ENCODE assay signal across 1 cellular context in the genomic region with DNA sequence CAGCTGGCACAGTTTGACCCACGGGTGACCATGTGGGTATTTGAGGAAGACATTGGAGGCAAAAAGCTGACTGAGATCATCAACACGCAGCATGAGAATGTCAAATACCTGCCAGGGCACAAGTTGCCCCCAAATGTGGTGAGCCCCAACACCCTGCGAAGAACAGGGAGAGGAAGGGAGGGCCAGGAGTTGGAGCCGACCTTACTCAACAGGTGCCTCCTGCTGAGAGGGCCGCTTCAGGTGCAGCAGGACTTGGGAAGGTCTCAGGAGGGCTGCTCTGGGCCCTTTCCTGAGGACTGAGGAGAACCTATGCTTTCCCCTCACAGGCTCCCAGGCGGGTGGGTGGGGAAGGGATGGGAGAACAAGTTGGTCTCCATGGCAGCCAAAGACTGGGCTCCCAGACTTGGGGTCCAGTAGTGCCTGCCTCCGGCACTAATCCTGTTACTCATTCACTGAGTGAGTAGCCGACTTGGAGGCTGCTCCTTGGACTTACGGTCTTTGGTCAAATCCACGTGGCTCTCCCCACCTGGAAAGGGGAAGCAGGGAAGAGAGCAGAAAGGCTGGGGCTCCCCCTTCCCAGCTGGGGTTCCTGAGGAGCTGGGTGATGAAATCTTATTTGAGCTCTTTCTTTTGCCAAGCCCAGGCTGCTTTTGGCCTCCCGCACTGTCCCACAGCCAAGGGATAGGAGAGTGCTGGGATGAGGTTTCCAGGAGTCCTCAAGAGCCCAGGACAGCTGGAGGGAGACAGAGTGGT.
TF ChIP-seq lines count a peak whose summit lies in the region.

No MANE protein-coding gene starts in this region.

TF ChIP-seq in HepG2, 621 proteins besides CTCF, POLR2A, EP300 and RAD21 (continued from another document):
- TF ChIP-seq TFE3 (CRISPR knock-in tag; IDR thresholded peaks at IDR 0.05) (peak; percentile 27; the same call in 1 of the 2 replicates), ZNF574 (CRISPR knock-in tag; IDR thresholded peaks at IDR 0.05) (peak; percentile 31; the same call in 1 of the 2 replicates), SAP130 (CRISPR knock-in tag; IDR thresholded peaks at IDR 0.05; ENCODE audit: low read depth) (peak; percentile 58; the same call in 1 of the 2 replicates), GATAD2A (CRISPR knock-in tag; IDR thresholded peaks at IDR 0.05) (peak; percentile 72), HNF4A (CRISPR knock-in tag; IDR thresholded peaks at IDR 0.05) (peak; percentile 88), PAXIP1 (CRISPR knock-in tag; conservative IDR thresholded peaks at IDR 0.05) (peak; percentile 73), HNF1A (IDR thresholded peaks at IDR 0.05; ENCODE audit: low read depth) (peak; percentile 28; the same call in 1 of the 2 replicates), HNF1A (CRISPR knock-in tag; IDR thresholded peaks at IDR 0.05; ENCODE audit: borderline replicate concordance) (no peak), CEBPG (CRISPR knock-in tag; IDR thresholded peaks at IDR 0.05) (0 out of 2 replicates have a peak, but pooled peaks have one; percentile 23), HDAC1 (CRISPR knock-in tag; IDR thresholded peaks at IDR 0.05) (0 out of 2 replicates have a peak, but pooled peaks have one; percentile 31), CHCHD3 (CRISPR knock-in tag; IDR thresholded peaks at IDR 0.05) (no peak), AGO1 (IDR thresholded peaks at IDR 0.05; ENCODE audit: low read depth, low read length, poor library complexity, severe bottlenecking) (peak; percentile 12), RXRB (CRISPR knock-in tag; IDR thresholded peaks at IDR 0.05; ENCODE audit: borderline replicate concordance) (0 out of 2 replicates have a peak, but pooled peaks have one; percentile 21), ZNF101 (CRISPR knock-in tag; IDR thresholded peaks at IDR 0.05; ENCODE audit: borderline replicate concordance, low read depth) (no peak), SOX6 (IDR thresholded peaks at IDR 0.05) (no peak), SOX6 (CRISPR knock-in tag; IDR thresholded peaks at IDR 0.05) (0 out of 2 replicates have a peak, but pooled peaks have one; percentile 17), CREM (IDR thresholded peaks at IDR 0.05) (peak; percentile 10; the same call in 1 of the 2 replicates), CREM (CRISPR knock-in tag; IDR thresholded peaks at IDR 0.05) (no peak), YEATS4 (CRISPR knock-in tag; IDR thresholded peaks at IDR 0.05; ENCODE audit: borderline replicate concordance) (peak; percentile 53; the same call in 1 of the 2 replicates), ZNF224 (CRISPR knock-in tag; IDR thresholded peaks at IDR 0.05) (no peak), SYNCRIP (IDR thresholded peaks at IDR 0.05; ENCODE audit: insufficient read depth, low read depth, low read length) (no peak), ZNF891 (CRISPR knock-in tag; IDR thresholded peaks at IDR 0.05) (0 out of 2 replicates have a peak, but pooled peaks have one; percentile 27), POGZ (CRISPR knock-in tag; IDR thresholded peaks at IDR 0.05) (no peak), ZNF572 (CRISPR knock-in tag; IDR thresholded peaks at IDR 0.05) (0 out of 2 replicates have a peak, but pooled peaks have one; percentile 24)
- TF ChIP-seq, protein P1, sequence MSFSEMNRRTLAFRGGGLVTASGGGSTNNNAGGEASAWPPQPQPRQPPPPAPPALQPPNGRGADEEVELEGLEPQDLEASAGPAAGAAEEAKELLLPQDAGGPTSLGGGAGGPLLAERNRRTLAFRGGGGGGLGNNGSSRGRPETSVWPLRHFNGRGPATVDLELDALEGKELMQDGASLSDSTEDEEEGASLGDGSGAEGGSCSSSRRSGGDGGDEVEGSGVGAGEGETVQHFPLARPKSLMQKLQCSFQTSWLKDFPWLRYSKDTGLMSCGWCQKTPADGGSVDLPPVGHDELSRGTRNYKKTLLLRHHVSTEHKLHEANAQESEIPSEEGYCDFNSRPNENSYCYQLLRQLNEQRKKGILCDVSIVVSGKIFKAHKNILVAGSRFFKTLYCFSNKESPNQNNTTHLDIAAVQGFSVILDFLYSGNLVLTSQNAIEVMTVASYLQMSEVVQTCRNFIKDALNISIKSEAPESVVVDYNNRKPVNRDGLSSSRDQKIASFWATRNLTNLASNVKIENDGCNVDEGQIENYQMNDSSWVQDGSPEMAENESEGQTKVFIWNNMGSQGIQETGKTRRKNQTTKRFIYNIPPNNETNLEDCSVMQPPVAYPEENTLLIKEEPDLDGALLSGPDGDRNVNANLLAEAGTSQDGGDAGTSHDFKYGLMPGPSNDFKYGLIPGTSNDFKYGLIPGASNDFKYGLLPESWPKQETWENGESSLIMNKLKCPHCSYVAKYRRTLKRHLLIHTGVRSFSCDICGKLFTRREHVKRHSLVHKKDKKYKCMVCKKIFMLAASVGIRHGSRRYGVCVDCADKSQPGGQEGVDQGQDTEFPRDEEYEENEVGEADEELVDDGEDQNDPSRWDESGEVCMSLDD (CRISPR knock-in tag; IDR thresholded peaks at IDR 0.05; ENCODE audit: borderline replicate concordance): peak; percentile 96
- TF ChIP-seq, protein P2, sequence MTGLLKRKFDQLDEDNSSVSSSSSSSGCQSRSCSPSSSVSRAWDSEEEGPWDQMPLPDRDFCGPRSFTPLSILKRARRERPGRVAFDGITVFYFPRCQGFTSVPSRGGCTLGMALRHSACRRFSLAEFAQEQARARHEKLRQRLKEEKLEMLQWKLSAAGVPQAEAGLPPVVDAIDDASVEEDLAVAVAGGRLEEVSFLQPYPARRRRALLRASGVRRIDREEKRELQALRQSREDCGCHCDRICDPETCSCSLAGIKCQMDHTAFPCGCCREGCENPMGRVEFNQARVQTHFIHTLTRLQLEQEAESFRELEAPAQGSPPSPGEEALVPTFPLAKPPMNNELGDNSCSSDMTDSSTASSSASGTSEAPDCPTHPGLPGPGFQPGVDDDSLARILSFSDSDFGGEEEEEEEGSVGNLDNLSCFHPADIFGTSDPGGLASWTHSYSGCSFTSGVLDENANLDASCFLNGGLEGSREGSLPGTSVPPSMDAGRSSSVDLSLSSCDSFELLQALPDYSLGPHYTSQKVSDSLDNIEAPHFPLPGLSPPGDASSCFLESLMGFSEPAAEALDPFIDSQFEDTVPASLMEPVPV (CRISPR knock-in tag; IDR thresholded peaks at IDR 0.05): no peak
- TF ChIP-seq, protein P3, sequence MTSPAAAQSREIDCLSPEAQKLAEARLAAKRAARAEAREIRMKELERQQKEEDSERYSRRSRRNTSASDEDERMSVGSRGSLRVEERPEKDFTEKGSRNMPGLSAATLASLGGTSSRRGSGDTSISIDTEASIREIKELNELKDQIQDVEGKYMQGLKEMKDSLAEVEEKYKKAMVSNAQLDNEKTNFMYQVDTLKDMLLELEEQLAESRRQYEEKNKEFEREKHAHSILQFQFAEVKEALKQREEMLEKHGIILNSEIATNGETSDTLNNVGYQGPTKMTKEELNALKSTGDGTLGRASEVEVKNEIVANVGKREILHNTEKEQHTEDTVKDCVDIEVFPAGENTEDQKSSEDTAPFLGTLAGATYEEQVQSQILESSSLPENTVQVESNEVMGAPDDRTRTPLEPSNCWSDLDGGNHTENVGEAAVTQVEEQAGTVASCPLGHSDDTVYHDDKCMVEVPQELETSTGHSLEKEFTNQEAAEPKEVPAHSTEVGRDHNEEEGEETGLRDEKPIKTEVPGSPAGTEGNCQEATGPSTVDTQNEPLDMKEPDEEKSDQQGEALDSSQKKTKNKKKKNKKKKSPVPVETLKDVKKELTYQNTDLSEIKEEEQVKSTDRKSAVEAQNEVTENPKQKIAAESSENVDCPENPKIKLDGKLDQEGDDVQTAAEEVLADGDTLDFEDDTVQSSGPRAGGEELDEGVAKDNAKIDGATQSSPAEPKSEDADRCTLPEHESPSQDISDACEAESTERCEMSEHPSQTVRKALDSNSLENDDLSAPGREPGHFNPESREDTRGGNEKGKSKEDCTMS (CRISPR knock-in tag; conservative IDR thresholded peaks at IDR 0.05): no peak
- TF ChIP-seq, protein P4, sequence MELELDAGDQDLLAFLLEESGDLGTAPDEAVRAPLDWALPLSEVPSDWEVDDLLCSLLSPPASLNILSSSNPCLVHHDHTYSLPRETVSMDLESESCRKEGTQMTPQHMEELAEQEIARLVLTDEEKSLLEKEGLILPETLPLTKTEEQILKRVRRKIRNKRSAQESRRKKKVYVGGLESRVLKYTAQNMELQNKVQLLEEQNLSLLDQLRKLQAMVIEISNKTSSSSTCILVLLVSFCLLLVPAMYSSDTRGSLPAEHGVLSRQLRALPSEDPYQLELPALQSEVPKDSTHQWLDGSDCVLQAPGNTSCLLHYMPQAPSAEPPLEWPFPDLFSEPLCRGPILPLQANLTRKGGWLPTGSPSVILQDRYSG (CRISPR knock-in tag; IDR thresholded peaks at IDR 0.05): no peak
